Comparison of ENCODE assay signal across 33 cellular contexts in the genomic region with DNA sequence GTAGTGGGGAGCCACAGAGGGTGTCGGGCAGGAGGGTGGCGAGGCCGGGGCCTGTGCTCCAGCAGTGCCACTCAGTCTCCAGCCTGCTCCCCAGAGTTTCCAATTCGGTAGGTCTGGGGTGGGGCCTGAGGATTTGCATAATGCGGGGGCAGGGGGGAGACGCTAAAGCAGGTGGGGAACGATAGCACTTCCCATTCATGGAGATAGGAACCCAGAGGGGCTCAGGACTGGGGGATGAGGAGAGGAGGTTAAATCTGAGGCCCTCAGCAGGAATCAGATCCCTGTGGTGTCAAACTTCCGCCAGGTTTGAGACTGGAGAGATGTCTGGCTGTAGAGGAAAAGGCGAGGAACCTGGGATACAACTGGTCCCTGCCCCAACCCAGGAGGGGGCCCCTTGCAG. TPM values are rescaled to one million over a fixed set of nuclear protein-coding genes. Genes with fewer than 3 reads are reported as not detected.
"Had no signal": no experiment of that assay in that cellular context is flagged by ENCODE, and none has a peak within 500 bp of the region (broad histone marks: within the 10 kb centered on the region; RNA-seq: fewer than 3 reads in every experiment).

No MANE protein-coding gene starts in this region.

- H3K27ac ChIP-seq: adrenal gland, SJSA1 had no signal

- FAIRE-seq: bronchial epithelial cell, TTC549 had no signal

- H3K36me3 Mint-ChIP-seq: activated naive CD4-positive, alpha-beta T cell treated with anti-CD3 and anti-CD28 coated beads, Interleukin-2, amount 50 U/mL, for 72 hours; brain had no signal

- H3K9me3 ChIP-seq: adrenal gland, MG63, SJSA1, SK-N-SH had no signal

- H3K4me2 ChIP-seq: SK-N-SH had no signal

- H3K27me3 ChIP-seq: adrenal gland, MG63, SJSA1 had no signal

- H3K9ac ChIP-seq: SK-N-SH had no signal

- H3K27ac Mint-ChIP-seq: activated CD4-positive, alpha-beta T cell treated with anti-CD3 and anti-CD28 coated beads for 36 hours; activated CD4-positive, alpha-beta T cell treated with anti-CD3 and anti-CD28 coated beads, Interleukin-2, amount 10 ng/mL, durations not matched to agents 7 days and 5 days; activated CD8-positive, alpha-beta T cell treated with anti-CD3 and anti-CD28 coated beads, Interleukin-2, amount 10 ng/mL, durations not matched to agents 7 days and 5 days; activated naive CD4-positive, alpha-beta T cell treated with anti-CD3 and anti-CD28 coated beads for 36 hours; activated naive CD4-positive, alpha-beta T cell treated with anti-CD3 and anti-CD28 coated beads, Interleukin-2, amount 50 U/mL, for 72 hours; activated T-helper 1 cell treated with anti-CD3 and anti-CD28 coated beads, Interleukin-12 subunit alpha, Interleukin-12 subunit beta, Interleukin-2, Interleukin-4 antibody, amounts not matched to agents 30 ng/mL and 10 ng/mL and 1 ng/mL, durations not matched to agents 14 hours and 24 hours and 36 hours; T-helper 1 cell treated with Interleukin-12 subunit alpha and Interleukin-12 subunit beta and Interleukin-4 antibody, amounts not matched to agents 30 μg/mL and 1 μg/mL, for 36 hours; T-helper 2 cell treated with Interferon-gamma antibody and Interleukin-4, amounts not matched to agents 5 μg/mL and 100 μg/mL, for 36 hours had no signal

- H3K4me3 Mint-ChIP-seq: activated CD4-positive, alpha-beta T cell treated with anti-CD3 and anti-CD28 coated beads for 36 hours; activated CD4-positive, alpha-beta T cell treated with anti-CD3 and anti-CD28 coated beads, Interleukin-2, amount 10 ng/mL, durations not matched to agents 7 days and 5 days; activated CD8-positive, alpha-beta T cell treated with anti-CD3 and anti-CD28 coated beads, Interleukin-2, amount 10 ng/mL, durations not matched to agents 7 days and 5 days; activated naive CD4-positive, alpha-beta T cell treated with anti-CD3 and anti-CD28 coated beads for 36 hours; activated T-cell treated with anti-CD3 and anti-CD28 coated beads, Interleukin-2, amount 50 U/mL, for 4 hours; activated T-helper 1 cell treated with anti-CD3 and anti-CD28 coated beads, Interleukin-12 subunit alpha, Interleukin-12 subunit beta, Interleukin-2, Interleukin-4 antibody, amounts not matched to agents 30 ng/mL and 10 ng/mL and 1 ng/mL, durations not matched to agents 14 hours and 24 hours and 36 hours; T-helper 1 cell treated with Interleukin-12 subunit alpha and Interleukin-12 subunit beta and Interleukin-4 antibody, amounts not matched to agents 30 μg/mL and 1 μg/mL, for 36 hours; T-helper 2 cell treated with Interferon-gamma antibody and Interleukin-4, amounts not matched to agents 5 μg/mL and 100 μg/mL, for 36 hours had no signal

- H3K36me3 ChIP-seq: adrenal gland, MG63, SJSA1 had no signal

- H3K4me1 Mint-ChIP-seq: activated CD4-positive, alpha-beta T cell treated with anti-CD3 and anti-CD28 coated beads for 36 hours; activated CD4-positive, alpha-beta T cell treated with anti-CD3 and anti-CD28 coated beads, Interleukin-2, amount 10 ng/mL, durations not matched to agents 7 days and 5 days had no signal

- H3K4me3 ChIP-seq: adrenal gland, MG63, SJSA1 had no signal

- DNase-seq: activated CD4-positive, alpha-beta T cell treated with anti-CD3 and anti-CD28 coated beads for 36 hours; activated CD4-positive, alpha-beta T cell treated with anti-CD3 and anti-CD28 coated beads, Interleukin-2, amount 10 ng/mL, durations not matched to agents 7 days and 5 days; activated CD4-positive, alpha-beta T cell treated with anti-CD3 and anti-CD28 coated beads, Interleukin-2, amount 50 U/mL, for 48 hours; activated CD8-positive, alpha-beta memory T cell treated with anti-CD3 and anti-CD28 coated beads, Interleukin-2, amount 50 U/mL, for 4 hours; activated CD8-positive, alpha-beta T cell treated with anti-CD3 and anti-CD28 coated beads, Interleukin-2, amount 10 ng/mL, durations not matched to agents 7 days and 5 days; activated gamma-delta T cell treated with Interleukin-2 at 50 U/mL for 16 hours; activated naive CD4-positive, alpha-beta T cell treated with anti-CD3 and anti-CD28 coated beads for 36 hours; activated T-cell treated with anti-CD3 and anti-CD28 coated beads for 4 hours; activated T-cell treated with anti-CD3 and anti-CD28 coated beads, Interleukin-2, amount 50 U/mL, for 4 hours; adrenal gland; caudate nucleus; Kasumi-1; KG1; MG63; NCI-H1048; NCI-H1105 treated with DMSO at 0.1 percent for 48 hours; NCI-H1436; NCI-H1694 treated with DMSO at 0.1 percent for 48 hours; NCI-H2029; NCI-H345; NCI-H524 treated with DMSO at 0.1 percent for 48 hours; SHP77 treated with DMSO at 0.1 percent for 48 hours had no signal

- H3K9me3 Mint-ChIP-seq: activated CD4-positive, alpha-beta T cell treated with anti-CD3 and anti-CD28 coated beads, Interleukin-2, amount 10 ng/mL, durations not matched to agents 7 days and 5 days; activated naive CD4-positive, alpha-beta T cell treated with anti-CD3 and anti-CD28 coated beads for 36 hours; activated naive CD4-positive, alpha-beta T cell treated with anti-CD3 and anti-CD28 coated beads, Interleukin-2, amount 50 U/mL, for 72 hours; activated T-cell treated with anti-CD3 and anti-CD28 coated beads, Interleukin-2, amount 50 U/mL, for 4 hours; activated T-helper 1 cell treated with anti-CD3 and anti-CD28 coated beads, Interleukin-12 subunit alpha, Interleukin-12 subunit beta, Interleukin-2, Interleukin-4 antibody, amounts not matched to agents 30 ng/mL and 10 ng/mL and 1 ng/mL, durations not matched to agents 14 hours and 24 hours and 36 hours; T-helper 1 cell treated with Interleukin-12 subunit alpha and Interleukin-12 subunit beta and Interleukin-4 antibody, amounts not matched to agents 30 μg/mL and 1 μg/mL, for 36 hours; T-helper 2 cell treated with Interferon-gamma antibody and Interleukin-4, amounts not matched to agents 5 μg/mL and 100 μg/mL, for 36 hours had no signal

- H3K4me1 ChIP-seq: adrenal gland, SJSA1 had no signal

- H3K27me3 Mint-ChIP-seq: activated CD4-positive, alpha-beta T cell treated with anti-CD3 and anti-CD28 coated beads for 36 hours; activated CD4-positive, alpha-beta T cell treated with anti-CD3 and anti-CD28 coated beads, Interleukin-2, amount 10 ng/mL, durations not matched to agents 7 days and 5 days had no signal

- ATAC-seq: activated CD4-positive, alpha-beta T cell treated with anti-CD3 and anti-CD28 coated beads for 36 hours; activated CD4-positive, CD25-positive, alpha-beta regulatory T cell treated with anti-CD3 and anti-CD28 coated beads, Interleukin-2, amount 50 U/mL, for 24 hours; activated CD8-positive, alpha-beta T cell treated with anti-CD3 and anti-CD28 coated beads, Interleukin-2, amount 10 ng/mL, durations not matched to agents 7 days and 5 days; activated naive CD4-positive, alpha-beta T cell treated with anti-CD3 and anti-CD28 coated beads, Interleukin-2, amount 50 U/mL, for 72 hours; activated T-cell treated with anti-CD3 and anti-CD28 coated beads, Interleukin-2, amount 50 U/mL, for 4 hours; Panc1 had no signal

RNA-seq across cellular contexts. Expression of gene WNT11, which starts 29.8 kb away (rescaled TPM):
- total RNA-seq: activated CD4-positive, alpha-beta T cell treated with anti-CD3 and anti-CD28 coated beads for 36 hours; activated CD4-positive, alpha-beta T cell treated with anti-CD3 and anti-CD28 coated beads, Interleukin-2, amount 10 ng/mL, durations not matched to agents 7 days and 5 days; activated naive CD4-positive, alpha-beta T cell treated with anti-CD3 and anti-CD28 coated beads for 36 hours; bronchial epithelial cell; SJSA1 had no signal
